Comparison of ENCODE assay signal across 10 cellular contexts in genomic region chr3:177443469-177443868, GRCh38.
DNase-seq lines count a peak whose midpoint lies in the region; ATAC-seq, FAIRE-seq and TF ChIP-seq lines count a peak whose summit lies in the region.
"Had no signal": no experiment of that assay in that cellular context is flagged by ENCODE, and none has a peak within 500 bp of the region (broad histone marks: within the 10 kb centered on the region; RNA-seq: fewer than 3 reads in every experiment).

No MANE protein-coding gene starts in this region.

- H3K36me3 ChIP-seq in astrocyte (ENCODE audit: insufficient read depth, low read length) (no peaks in the 10 kb centered on the region), stomach (no peaks in the 10 kb centered on the region)

- DNase-seq in astrocyte (ENCODE audit: low read depth), result peak; percentile 73
- peak; percentile 66 for DNase-seq in iris pigment epithelial cell (ENCODE audit: low read depth)
- no peak for DNase-seq in stomach
- no peak for DNase-seq in activated naive CD4-positive, alpha-beta T cell treated with anti-CD3 and anti-CD28 coated beads for 36 hours
- DNase-seq in activated CD8-positive, alpha-beta memory T cell treated with anti-CD3 and anti-CD28 coated beads for 24 hours, result no peak
- no peak for DNase-seq in GM19238 (ENCODE audit: insufficient read length, low spot score)
- DNase-seq: activated CD4-positive, alpha-beta T cell treated with anti-CD3 and anti-CD28 coated beads, Interleukin-2, amount 10 ng/mL, durations not matched to agents 24 days and 14 days; occipital lobe had no signal

- H3K4me2 ChIP-seq in astrocyte (ENCODE audit: low read length), result peak overlapping the region; percentile 38

- intact Hi-C loops in stomach (cut with DNase I; ENCODE audit: low total_unique reads), result no loop called here
- intact Hi-C loops in activated naive CD4-positive, alpha-beta T cell treated with anti-CD3 and anti-CD28 coated beads for 36 hours (cut with micrococcal nuclease), result no loop called here

- peak overlapping the region in 2 of 3 donors; percentile 19 to 67 for H3K27ac Mint-ChIP-seq in IgD-negative memory B cell
- peak overlapping the region; percentile 23 for H3K27ac Mint-ChIP-seq in astrocyte (ENCODE audit: unreplicated experiment)
- no peak overlapping the region for H3K27ac Mint-ChIP-seq in activated naive CD4-positive, alpha-beta T cell treated with anti-CD3 and anti-CD28 coated beads for 36 hours
- H3K27ac Mint-ChIP-seq: activated CD4-positive, alpha-beta T cell treated with anti-CD3 and anti-CD28 coated beads, Interleukin-2, amount 10 ng/mL, durations not matched to agents 24 days and 14 days had no signal

- H3K27me3 ChIP-seq in astrocyte (ENCODE audit: insufficient read depth, low read length), result no peaks in the 10 kb centered on the region
- H3K27me3 ChIP-seq in stomach, result no peaks in the 10 kb centered on the region

- H3K27ac ChIP-seq in astrocyte (ENCODE audit: low read depth, low read length) (no peak overlapping the region), stomach (peak overlapping the region; percentile 60 to 76 (median 72))

- H3K4me1 ChIP-seq in astrocyte (ENCODE audit: insufficient read depth, low read length), result peaks cover 8% of the 10 kb centered on the region
- peaks cover 7 to 77% (median 25%) of the 10 kb centered on the region in 4 donors for H3K4me1 ChIP-seq in stomach

- H3K27me3 Mint-ChIP-seq in IgD-negative memory B cell (no peaks in the 10 kb centered on the region), astrocyte (ENCODE audit: low read depth, unreplicated experiment) (no peaks in the 10 kb centered on the region)
- no peaks in the 10 kb centered on the region for H3K27me3 Mint-ChIP-seq in activated naive CD4-positive, alpha-beta T cell treated with anti-CD3 and anti-CD28 coated beads for 36 hours (ENCODE audit: low read depth)
- H3K27me3 Mint-ChIP-seq: activated CD4-positive, alpha-beta T cell treated with anti-CD3 and anti-CD28 coated beads, Interleukin-2, amount 10 ng/mL, durations not matched to agents 24 days and 14 days had no signal

- H3K9me3 ChIP-seq in astrocyte (ENCODE audit: insufficient read depth, low read depth, low read length), result no peaks in the 10 kb centered on the region
- H3K9me3 ChIP-seq in stomach, result no peaks in the 10 kb centered on the region

- H4K20me1 ChIP-seq in astrocyte (ENCODE audit: insufficient read depth, low read length), result no peaks in the 10 kb centered on the region

- TF ChIP-seq POLR2A in stomach (IDR thresholded peaks at IDR 0.05), result no peak

- TF ChIP-seq CTCF in astrocyte (IDR thresholded peaks at IDR 0.05; ENCODE audit: insufficient read depth, low read depth, low read length) (no peak), stomach (IDR thresholded peaks at IDR 0.05) (no peak)

- no peak overlapping the region for H3K9ac ChIP-seq in astrocyte (ENCODE audit: low read length)

- TF ChIP-seq EP300 in stomach (IDR thresholded peaks at IDR 0.05), result no peak

- H3K4me3 Mint-ChIP-seq in IgD-negative memory B cell, result no peak overlapping the region
- H3K4me3 Mint-ChIP-seq in astrocyte (ENCODE audit: unreplicated experiment), result no peak overlapping the region
- no peak overlapping the region for H3K4me3 Mint-ChIP-seq in activated naive CD4-positive, alpha-beta T cell treated with anti-CD3 and anti-CD28 coated beads for 36 hours
- H3K4me3 Mint-ChIP-seq: activated CD4-positive, alpha-beta T cell treated with anti-CD3 and anti-CD28 coated beads, Interleukin-2, amount 10 ng/mL, durations not matched to agents 24 days and 14 days had no signal

- FAIRE-seq in astrocyte (lab: Jason Lieb, UNC), result no peak

- peaks cover 13 to 18% (median 14%) of the 10 kb centered on the region in 3 donors for H3K4me1 Mint-ChIP-seq in IgD-negative memory B cell
- peaks cover 8% of the 10 kb centered on the region for H3K4me1 Mint-ChIP-seq in astrocyte (ENCODE audit: low read depth, unreplicated experiment)
- H3K4me1 Mint-ChIP-seq in activated naive CD4-positive, alpha-beta T cell treated with anti-CD3 and anti-CD28 coated beads for 36 hours (ENCODE audit: low read depth), result peaks cover 3% of the 10 kb centered on the region

- ATAC-seq in HG02970 (IDR thresholded peaks at IDR 0.05; ENCODE audit: low FRiP score, unreplicated experiment), result no peak

- H3K9me3 Mint-ChIP-seq in IgD-negative memory B cell (no peaks in the 10 kb centered on the region), astrocyte (ENCODE audit: unreplicated experiment) (no peaks in the 10 kb centered on the region)
- H3K9me3 Mint-ChIP-seq in activated naive CD4-positive, alpha-beta T cell treated with anti-CD3 and anti-CD28 coated beads for 36 hours, result no peaks in the 10 kb centered on the region
- H3K9me3 Mint-ChIP-seq: activated CD4-positive, alpha-beta T cell treated with anti-CD3 and anti-CD28 coated beads, Interleukin-2, amount 10 ng/mL, durations not matched to agents 24 days and 14 days had no signal

- CTCF ChIA-PET in activated naive CD4-positive, alpha-beta T cell treated with anti-CD3 and anti-CD28 coated beads for 36 hours (lab: Charles Lee), result interaction anchor here (0.6 kb wide), 1 partner anchor 95 kb away, joined by 4 read pairs; no protein-coding TSS in a partner anchor

- no peaks in the 10 kb centered on the region for H3K36me3 Mint-ChIP-seq in IgD-negative memory B cell
- no peaks in the 10 kb centered on the region for H3K36me3 Mint-ChIP-seq in astrocyte (ENCODE audit: low read depth, unreplicated experiment)
- H3K36me3 Mint-ChIP-seq in activated naive CD4-positive, alpha-beta T cell treated with anti-CD3 and anti-CD28 coated beads for 36 hours (ENCODE audit: low read depth), result no peaks in the 10 kb centered on the region

- 25 to 47% (median 44%) methylated on average over 3 of the region's 3 CpGs for WGBS in stomach, 5 donors

- H3K79me2 ChIP-seq in astrocyte (ENCODE audit: insufficient read depth, low read length), result no peaks in the 10 kb centered on the region

- no peak overlapping the region for H3K4me3 ChIP-seq in astrocyte (ENCODE audit: insufficient read depth, low read depth, low read length)
- H3K4me3 ChIP-seq in stomach, result no peak overlapping the region

- peak overlapping the region; percentile 3 for H2AFZ ChIP-seq in astrocyte (ENCODE audit: low read depth, low read length)

Comparison
In these comparisons a context has a peak if more than half of its experiments do, and no peak if none do; other contexts are left out.
1. DNase-seq: peak in astrocyte (single experiment) and iris pigment epithelial cell (single experiment); none in stomach (single experiment), activated naive CD4-positive, alpha-beta T cell treated with anti-CD3 and anti-CD28 coated beads for 36 hours (single experiment), activated CD8-positive, alpha-beta memory T cell treated with anti-CD3 and anti-CD28 coated beads for 24 hours (single experiment) and GM19238 (single experiment).